5 cellular contexts compared by ENCODE assay signal in the genomic region with DNA sequence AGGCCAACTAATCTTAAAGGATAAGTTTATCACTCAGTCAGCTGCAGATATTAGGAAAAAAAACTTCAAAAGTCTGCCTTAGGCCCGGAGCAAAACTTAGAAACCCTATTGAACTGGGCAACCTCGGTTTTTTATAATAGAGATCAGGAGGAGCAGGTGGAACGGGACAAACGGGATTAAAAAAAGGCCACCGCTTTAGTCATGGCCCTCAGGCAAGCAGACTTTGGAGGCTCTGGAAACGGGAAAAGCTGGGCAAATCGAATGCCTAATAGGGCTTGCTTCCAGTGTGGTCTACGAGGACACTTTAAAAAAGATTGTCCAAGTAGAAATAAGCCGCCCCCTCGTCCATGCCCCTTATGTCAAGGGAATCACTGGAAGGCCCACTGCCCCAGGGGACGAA. TPM values are rescaled to one million over a fixed set of nuclear protein-coding genes. Genes with fewer than 3 reads are reported as not detected.
A peak's percentile ranks its signal among the peaks of the same experiment; 100 is the strongest.
DNase-seq lines count a peak whose midpoint lies in the region; ATAC-seq and TF ChIP-seq lines count a peak whose summit lies in the region.
"Not testable (repeated sequence)": the region's sequence is repeated elsewhere in the genome, so short reads cannot be mapped to it uniquely, and the experiment has no call there.

No MANE protein-coding gene starts in this region.

- BruUV-seq in PC-3 (replicated peaks; lab: Mats Ljungman, UMichigan) = not testable (repeated sequence)

- not testable (repeated sequence) for H3K27ac ChIP-seq in PC-3 (ENCODE audit: low read length); trophoblast cell (ENCODE audit: low read depth, low read length)
- peak overlapping the region; percentile 98 for H3K27ac ChIP-seq in SJCRH30

- not testable (repeated sequence) for H3K9ac ChIP-seq in PC-3 (ENCODE audit: low read length); trophoblast cell (ENCODE audit: low read length)

- not testable (repeated sequence) for H3F3A ChIP-seq in PC-3 (ENCODE audit: low read length, unreplicated experiment)

- H2BK12ac ChIP-seq in trophoblast cell (ENCODE audit: low read length) = not testable (repeated sequence)

- not testable (repeated sequence) for H3K9me2 ChIP-seq in PC-3 (replicated peaks; ENCODE audit: low read length)

- not testable (repeated sequence) for H3K4ac ChIP-seq in trophoblast cell (ENCODE audit: low read depth, low read length)

- H3K9me3 ChIP-seq in PC-3 (ENCODE audit: low read length); SJCRH30 (replicated peaks); trophoblast cell (ENCODE audit: insufficient read depth, low read depth, low read length): not testable (repeated sequence)

- not testable (repeated sequence) for TF ChIP-seq CTCF in PC-3 (conservative IDR thresholded peaks at IDR 0.05; ENCODE audit: low read depth, low read length); epithelial cell of esophagus (IDR thresholded peaks at IDR 0.05; ENCODE audit: insufficient read depth, low read depth, low read length, missing control alignments)

- H2AFZ ChIP-seq in PC-3 (ENCODE audit: low read length); trophoblast cell (ENCODE audit: insufficient read depth, low read length, poor library complexity): not testable (repeated sequence)

- not testable (repeated sequence) for H3K14ac ChIP-seq in trophoblast cell (ENCODE audit: low read length)

- H3K79me1 ChIP-seq in trophoblast cell (ENCODE audit: low read length) = not testable (repeated sequence)

- ATAC-seq in PC-3 = not testable (repeated sequence)

- CTCF ChIA-PET in PC-3 (lab: Charles Lee) = not testable (repeated sequence)

- H2BK5ac ChIP-seq in trophoblast cell (ENCODE audit: low read depth, low read length, poor library complexity) = not testable (repeated sequence)

- not testable (repeated sequence) for H4K12ac ChIP-seq in trophoblast cell (ENCODE audit: low read depth, low read length)

- H2BK120ac ChIP-seq in trophoblast cell (ENCODE audit: insufficient read depth, low read length, poor library complexity) = not testable (repeated sequence)

- H3K23ac ChIP-seq in trophoblast cell (ENCODE audit: low read length) = not testable (repeated sequence)

- H3K18ac ChIP-seq in trophoblast cell (ENCODE audit: low read length) = not testable (repeated sequence)

- intact Hi-C loops in PC-3 (cut with micrococcal nuclease) = not testable (repeated sequence)

- peak; percentile 27 for DNase-seq in ELF-1 (ENCODE audit: low read depth, low spot score)
- peak; percentile 66 for DNase-seq in PC-3
- peak; percentile 81 to 82 for DNase-seq in SJCRH30
- DNase-seq in epithelial cell of esophagus (ENCODE audit: low read depth) = peak; percentile 27
- DNase-seq in trophoblast cell = peak; percentile 39 to 73

- H3K4me1 ChIP-seq in PC-3 (ENCODE audit: insufficient read depth, low read length) (peaks cover 10% of the 10 kb centered on the region), SJCRH30 (peaks cover 22% of the 10 kb centered on the region)
- H3K4me1 ChIP-seq in trophoblast cell (ENCODE audit: control insufficient read depth in 1 of 2, insufficient read depth in 2 of 2, low read length in 2 of 2) = not testable (repeated sequence)

- H3K36me3 ChIP-seq in PC-3 (ENCODE audit: low read depth, low read length); SJCRH30; trophoblast cell (ENCODE audit: control insufficient read depth in 1 of 2, insufficient read depth in 2 of 2, low read length in 2 of 2): not testable (repeated sequence)

- H3K27me3 ChIP-seq in PC-3 (ENCODE audit: low read length); SJCRH30; trophoblast cell (ENCODE audit: insufficient read depth, low read length): not testable (repeated sequence)

- not testable (repeated sequence) for H4K20me1 ChIP-seq in PC-3 (ENCODE audit: low read length)

- not testable (repeated sequence) for H4K91ac ChIP-seq in trophoblast cell (ENCODE audit: low read depth, low read length)

- POLR2A ChIA-PET in PC-3 (lab: Charles Lee; ENCODE audit: unreplicated experiment) = not testable (repeated sequence)

- not testable (repeated sequence) for H3K79me2 ChIP-seq in PC-3 (ENCODE audit: low read length); trophoblast cell (ENCODE audit: control insufficient read depth, insufficient read depth, low read length, poor library complexity)

- no CpG with 5 or more reads among the region's 11 CpGs for WGBS in trophoblast cell (ENCODE audit: extremely low coverage, insufficient coverage, insufficient read length)

- not testable (repeated sequence) for H2AK5ac ChIP-seq in trophoblast cell (ENCODE audit: low read length)

- H3K4me2 ChIP-seq in PC-3 (ENCODE audit: low read length) = 0 out of 2 replicates have a peak overlapping the region, but pooled peaks have one; percentile 31
- not testable (repeated sequence) for H3K4me2 ChIP-seq in trophoblast cell (ENCODE audit: low read length)

- H4K8ac ChIP-seq in trophoblast cell (ENCODE audit: low read depth, low read length) = not testable (repeated sequence)

- not testable (repeated sequence) for H3K4me3 ChIP-seq in PC-3 (ENCODE audit: low read length); epithelial cell of esophagus (ENCODE audit: low read length); trophoblast cell (ENCODE audit: low read depth, low read length)
- H3K4me3 ChIP-seq in SJCRH30 = peak overlapping the region; percentile 58

RNA-seq across cellular contexts. Expression of a gene that starts 7.6 kb away (rescaled TPM):
- 117 and 169 TPM in 2 replicates for total RNA-seq in PC-3 (2014; rRNA removed)
- 145 and 160 TPM in 2 replicates for total RNA-seq in SJCRH30 (2014; rRNA removed; shearing (Covaris generic))
- 142 and 155 TPM in 2 replicates for polyA plus RNA-seq in trophoblast cell (2013)

Comparison
In these comparisons a context has a peak if more than half of its experiments do, and no peak if none do; other contexts are left out.
1. DNase-seq: peak in every context shown above with its lines; median percentile 82 in SJCRH30; 66 in PC-3; 56 in trophoblast cell; 27 in ELF-1; 27 in epithelial cell of esophagus.